Comparison of ENCODE assay signal across 1 cellular context in genomic region chr1:61013189-61013952, GRCh38.
TF ChIP-seq lines count a peak whose summit lies in the region.

No MANE protein-coding gene starts in this region.

TF ChIP-seq in SK-N-SH treated with all-trans-retinoic acid at 6 μM for 48 hours, 23 proteins besides CTCF, POLR2A, EP300 and RAD21 (continued from another document):
- TF ChIP-seq, protein P1, sequence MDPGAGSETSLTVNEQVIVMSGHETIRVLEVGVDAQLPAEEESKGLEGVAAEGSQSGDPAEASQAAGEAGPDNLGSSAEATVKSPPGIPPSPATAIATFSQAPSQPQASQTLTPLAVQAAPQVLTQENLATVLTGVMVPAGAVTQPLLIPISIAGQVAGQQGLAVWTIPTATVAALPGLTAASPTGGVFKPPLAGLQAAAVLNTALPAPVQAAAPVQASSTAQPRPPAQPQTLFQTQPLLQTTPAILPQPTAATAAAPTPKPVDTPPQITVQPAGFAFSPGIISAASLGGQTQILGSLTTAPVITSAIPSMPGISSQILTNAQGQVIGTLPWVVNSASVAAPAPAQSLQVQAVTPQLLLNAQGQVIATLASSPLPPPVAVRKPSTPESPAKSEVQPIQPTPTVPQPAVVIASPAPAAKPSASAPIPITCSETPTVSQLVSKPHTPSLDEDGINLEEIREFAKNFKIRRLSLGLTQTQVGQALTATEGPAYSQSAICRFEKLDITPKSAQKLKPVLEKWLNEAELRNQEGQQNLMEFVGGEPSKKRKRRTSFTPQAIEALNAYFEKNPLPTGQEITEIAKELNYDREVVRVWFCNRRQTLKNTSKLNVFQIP (CRISPR knock-in tag; IDR thresholded peaks at IDR 0.05; ENCODE audit: borderline replicate concordance, low read depth) = no peak
- TF ChIP-seq TSHZ2 (CRISPR knock-in tag; IDR thresholded peaks at IDR 0.05) (no peak), ZFP30 (CRISPR knock-in tag; IDR thresholded peaks at IDR 0.05) (no peak)
TF ChIP-seq in SK-N-SH treated with all-trans-retinoic acid at 6 μM for 48 hours: peak in this region for 0.
